In the genomic region with DNA sequence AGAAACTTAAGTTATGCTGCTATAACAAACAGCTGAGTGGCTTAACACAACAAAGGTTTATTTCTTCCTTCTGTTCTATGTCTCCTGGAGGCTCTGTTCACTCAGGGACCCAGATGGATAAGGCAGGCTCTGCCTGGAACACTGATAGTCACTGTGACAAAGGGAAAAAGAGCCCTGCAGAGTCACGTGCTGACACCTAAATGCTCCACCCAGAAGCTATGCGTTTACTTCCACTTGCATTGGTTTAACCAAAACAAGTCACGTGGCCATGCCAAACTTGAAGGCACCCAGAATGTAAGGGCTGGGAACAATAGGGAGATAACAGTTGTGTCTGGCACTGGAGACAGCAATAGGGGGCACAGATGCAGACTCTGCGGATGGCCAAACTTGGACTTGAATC, we compare ENCODE assay signal across 1 cellular context.
TF ChIP-seq lines count a peak whose summit lies in the region.

No MANE protein-coding gene starts in this region.

TF ChIP-seq in WTC11, 78 proteins besides CTCF, POLR2A, EP300 and RAD21 (continued from another document):
- TF ChIP-seq, protein P1, sequence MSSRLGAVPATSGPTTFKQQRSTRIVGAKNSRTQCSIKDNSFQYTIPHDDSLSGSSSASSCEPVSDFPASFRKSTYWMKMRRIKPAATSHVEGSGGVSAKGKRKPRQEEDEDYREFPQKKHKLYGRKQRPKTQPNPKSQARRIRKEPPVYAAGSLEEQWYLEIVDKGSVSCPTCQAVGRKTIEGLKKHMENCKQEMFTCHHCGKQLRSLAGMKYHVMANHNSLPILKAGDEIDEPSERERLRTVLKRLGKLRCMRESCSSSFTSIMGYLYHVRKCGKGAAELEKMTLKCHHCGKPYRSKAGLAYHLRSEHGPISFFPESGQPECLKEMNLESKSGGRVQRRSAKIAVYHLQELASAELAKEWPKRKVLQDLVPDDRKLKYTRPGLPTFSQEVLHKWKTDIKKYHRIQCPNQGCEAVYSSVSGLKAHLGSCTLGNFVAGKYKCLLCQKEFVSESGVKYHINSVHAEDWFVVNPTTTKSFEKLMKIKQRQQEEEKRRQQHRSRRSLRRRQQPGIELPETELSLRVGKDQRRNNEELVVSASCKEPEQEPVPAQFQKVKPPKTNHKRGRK (CRISPR knock-in tag; IDR thresholded peaks at IDR 0.05; ENCODE audit: borderline replicate concordance): no peak
- no peak for TF ChIP-seq ATF1 (CRISPR knock-in tag; IDR thresholded peaks at IDR 0.05)
